1 cellular context compared by ENCODE assay signal in the genomic region with DNA sequence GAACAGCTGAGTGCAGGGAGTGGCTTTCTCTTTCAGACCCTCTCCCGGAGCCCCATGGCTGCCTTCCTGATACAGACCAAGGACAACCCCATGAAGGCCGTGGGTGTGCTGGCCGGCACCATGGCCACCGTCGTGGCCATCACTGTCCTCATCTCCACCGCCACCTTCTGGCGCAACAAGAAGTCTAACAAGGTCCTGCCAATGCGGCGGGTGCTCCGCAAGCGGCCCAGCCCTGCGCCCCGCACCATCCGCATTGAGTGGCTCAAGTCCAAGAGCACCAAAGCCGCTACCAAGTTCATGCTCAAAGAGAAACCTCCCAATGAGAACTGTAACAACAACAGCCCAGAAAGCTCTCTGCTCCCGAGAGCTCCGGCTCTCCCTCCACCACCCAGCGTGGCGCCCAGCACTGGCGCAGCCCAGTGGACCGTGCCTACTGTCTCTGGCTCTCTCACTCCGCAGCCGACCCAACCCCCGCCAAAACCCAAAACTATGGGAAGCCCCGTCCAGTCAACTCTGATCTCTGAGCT.
TF ChIP-seq lines count a peak whose summit lies in the region.

No MANE protein-coding gene starts in this region.

TF ChIP-seq in GM23338, 12 proteins besides CTCF, POLR2A, EP300 and RAD21 (continued from another document):
- TF ChIP-seq, protein P1, sequence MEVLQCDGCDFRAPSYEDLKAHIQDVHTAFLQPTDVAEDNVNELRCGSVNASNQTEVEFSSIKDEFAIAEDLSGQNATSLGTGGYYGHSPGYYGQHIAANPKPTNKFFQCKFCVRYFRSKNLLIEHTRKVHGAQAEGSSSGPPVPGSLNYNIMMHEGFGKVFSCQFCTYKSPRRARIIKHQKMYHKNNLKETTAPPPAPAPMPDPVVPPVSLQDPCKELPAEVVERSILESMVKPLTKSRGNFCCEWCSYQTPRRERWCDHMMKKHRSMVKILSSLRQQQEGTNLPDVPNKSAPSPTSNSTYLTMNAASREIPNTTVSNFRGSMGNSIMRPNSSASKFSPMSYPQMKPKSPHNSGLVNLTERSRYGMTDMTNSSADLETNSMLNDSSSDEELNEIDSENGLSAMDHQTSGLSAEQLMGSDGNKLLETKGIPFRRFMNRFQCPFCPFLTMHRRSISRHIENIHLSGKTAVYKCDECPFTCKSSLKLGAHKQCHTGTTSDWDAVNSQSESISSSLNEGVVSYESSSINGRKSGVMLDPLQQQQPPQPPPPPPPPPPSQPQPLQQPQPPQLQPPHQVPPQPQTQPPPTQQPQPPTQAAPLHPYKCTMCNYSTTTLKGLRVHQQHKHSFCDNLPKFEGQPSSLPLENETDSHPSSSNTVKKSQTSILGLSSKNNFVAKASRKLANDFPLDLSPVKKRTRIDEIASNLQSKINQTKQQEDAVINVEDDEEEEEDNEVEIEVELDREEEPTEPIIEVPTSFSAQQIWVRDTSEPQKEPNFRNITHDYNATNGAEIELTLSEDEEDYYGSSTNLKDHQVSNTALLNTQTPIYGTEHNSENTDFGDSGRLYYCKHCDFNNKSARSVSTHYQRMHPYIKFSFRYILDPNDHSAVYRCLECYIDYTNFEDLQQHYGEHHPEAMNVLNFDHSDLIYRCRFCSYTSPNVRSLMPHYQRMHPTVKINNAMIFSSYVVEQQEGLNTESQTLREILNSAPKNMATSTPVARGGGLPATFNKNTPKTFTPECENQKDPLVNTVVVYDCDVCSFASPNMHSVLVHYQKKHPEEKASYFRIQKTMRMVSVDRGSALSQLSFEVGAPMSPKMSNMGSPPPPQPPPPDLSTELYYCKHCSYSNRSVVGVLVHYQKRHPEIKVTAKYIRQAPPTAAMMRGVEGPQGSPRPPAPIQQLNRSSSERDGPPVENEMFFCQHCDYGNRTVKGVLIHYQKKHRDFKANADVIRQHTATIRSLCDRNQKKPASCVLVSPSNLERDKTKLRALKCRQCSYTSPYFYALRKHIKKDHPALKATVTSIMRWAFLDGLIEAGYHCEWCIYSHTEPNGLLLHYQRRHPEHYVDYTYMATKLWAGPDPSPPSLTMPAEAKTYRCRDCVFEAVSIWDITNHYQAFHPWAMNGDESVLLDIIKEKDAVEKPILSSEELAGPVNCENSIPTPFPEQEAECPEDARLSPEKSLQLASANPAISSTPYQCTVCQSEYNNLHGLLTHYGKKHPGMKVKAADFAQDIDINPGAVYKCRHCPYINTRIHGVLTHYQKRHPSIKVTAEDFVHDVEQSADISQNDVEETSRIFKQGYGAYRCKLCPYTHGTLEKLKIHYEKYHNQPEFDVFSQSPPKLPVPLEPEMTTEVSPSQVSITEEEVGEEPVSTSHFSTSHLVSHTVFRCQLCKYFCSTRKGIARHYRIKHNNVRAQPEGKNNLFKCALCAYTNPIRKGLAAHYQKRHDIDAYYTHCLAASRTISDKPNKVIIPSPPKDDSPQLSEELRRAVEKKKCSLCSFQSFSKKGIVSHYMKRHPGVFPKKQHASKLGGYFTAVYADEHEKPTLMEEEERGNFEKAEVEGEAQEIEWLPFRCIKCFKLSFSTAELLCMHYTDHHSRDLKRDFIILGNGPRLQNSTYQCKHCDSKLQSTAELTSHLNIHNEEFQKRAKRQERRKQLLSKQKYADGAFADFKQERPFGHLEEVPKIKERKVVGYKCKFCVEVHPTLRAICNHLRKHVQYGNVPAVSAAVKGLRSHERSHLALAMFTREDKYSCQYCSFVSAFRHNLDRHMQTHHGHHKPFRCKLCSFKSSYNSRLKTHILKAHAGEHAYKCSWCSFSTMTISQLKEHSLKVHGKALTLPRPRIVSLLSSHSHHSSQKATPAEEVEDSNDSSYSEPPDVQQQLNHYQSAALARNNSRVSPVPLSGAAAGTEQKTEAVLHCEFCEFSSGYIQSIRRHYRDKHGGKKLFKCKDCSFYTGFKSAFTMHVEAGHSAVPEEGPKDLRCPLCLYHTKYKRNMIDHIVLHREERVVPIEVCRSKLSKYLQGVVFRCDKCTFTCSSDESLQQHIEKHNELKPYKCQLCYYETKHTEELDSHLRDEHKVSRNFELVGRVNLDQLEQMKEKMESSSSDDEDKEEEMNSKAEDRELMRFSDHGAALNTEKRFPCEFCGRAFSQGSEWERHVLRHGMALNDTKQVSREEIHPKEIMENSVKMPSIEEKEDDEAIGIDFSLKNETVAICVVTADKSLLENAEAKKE (CRISPR knock-in tag; IDR thresholded peaks at IDR 0.05) = no peak
- no peak for TF ChIP-seq REST (IDR thresholded peaks at IDR 0.05; ENCODE audit: unreplicated experiment)
- TF ChIP-seq EZH2 (IDR thresholded peaks at IDR 0.05; ENCODE audit: low read depth, unreplicated experiment) = no peak
- TF ChIP-seq ZNF114 (CRISPR knock-in tag; IDR thresholded peaks at IDR 0.05) = no peak
TF ChIP-seq in GM23338: peak in this region for 0.
